17 cellular contexts compared by ENCODE assay signal in genomic region chr5:100232730-100233129, GRCh38.
"Had no signal": no experiment of that assay in that cellular context is flagged by ENCODE, and none has a peak within 500 bp of the region (broad histone marks: within the 10 kb centered on the region; RNA-seq: fewer than 3 reads in every experiment).

No MANE protein-coding gene starts in this region.

- H3K36me3 ChIP-seq: brain microvascular endothelial cell, tibial artery, uterus had no signal

- H3K27ac ChIP-seq: brain microvascular endothelial cell, tibial artery, uterus had no signal

- H3K4me1 ChIP-seq: tibial artery, uterus had no signal

- ATAC-seq: activated CD4-positive, CD25-positive, alpha-beta regulatory T cell treated with anti-CD3 and anti-CD28 coated beads, Interleukin-2, amount 50 U/mL, for 24 hours; left ventricle myocardium superior; natural killer cell; stimulated activated memory B cell treated with anti-CD40 and anti-IgM and Interleukin-4, amounts not matched to agents 10 μg/mL and 1 μg/mL and 100 μg/mL, for 72 hours had no signal

- H3K4me3 ChIP-seq: tibial artery, uterus had no signal

- H3K27me3 ChIP-seq: brain microvascular endothelial cell, tibial artery, uterus had no signal

- DNase-seq: activated CD4-positive, alpha-beta T cell treated with anti-CD3 and anti-CD28 coated beads, Interleukin-2, amount 50 U/mL, for 1 hour; activated naive CD4-positive, alpha-beta T cell; activated naive CD8-positive, alpha-beta T cell treated with anti-CD3 and anti-CD28 coated beads, Interleukin-2, amount 10 ng/mL, durations not matched to agents 7 days and 5 days; brain microvascular endothelial cell; cortex of kidney; effector CD4-positive, alpha-beta T cell; foreskin fibroblast; hypothalamus; left ventricle myocardium superior; natural killer cell; posterior cingulate gyrus; retina; stimulated activated CD4-positive, alpha-beta T cell treated with anti-CD3 and anti-CD28 coated beads, Interleukin-2, amount 100 ng/mL, for 48 hours; tibial artery; uterus had no signal
